In the genomic region with DNA sequence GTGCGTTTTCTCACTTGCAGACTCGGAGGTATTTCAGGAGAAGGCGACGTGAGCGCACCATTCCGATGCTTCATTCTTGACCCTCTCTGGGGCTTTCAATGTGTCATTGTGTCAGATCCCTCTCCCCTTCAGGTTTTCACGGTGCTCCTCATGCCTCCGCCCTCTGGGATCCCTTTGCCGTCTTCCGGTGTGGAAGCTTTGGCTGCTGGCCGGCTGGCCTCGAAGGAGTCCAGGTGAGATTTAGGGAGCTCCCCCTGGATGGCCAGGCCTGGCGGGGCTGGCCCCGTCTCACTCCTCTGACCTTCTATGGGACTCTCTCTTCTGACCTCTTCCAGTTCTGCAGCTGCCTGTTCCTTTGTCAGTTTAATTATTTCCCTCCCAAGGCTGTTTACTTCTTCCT, we compare ENCODE assay signal across 25 cellular contexts. TPM values are rescaled to one million over a fixed set of nuclear protein-coding genes. Genes with fewer than 3 reads are reported as not detected.
"Had no signal": no experiment of that assay in that cellular context is flagged by ENCODE, and none has a peak within 500 bp of the region (broad histone marks: within the 10 kb centered on the region; RNA-seq: fewer than 3 reads in every experiment).

No MANE protein-coding gene starts in this region.

- H3K9me2 ChIP-seq: SK-N-SH had no signal

- H3K27me3 ChIP-seq: MG63 had no signal

- H3K27ac ChIP-seq: RWPE1 had no signal

- H3K9me3 ChIP-seq: MG63, SK-N-SH had no signal

- DNase-seq: IMR-90, Karpas-422, KG1, MG63, NCI-H1048, NCI-H1105, NCI-H1417, NCI-H1436 treated with DMSO at 0.1 percent for 48 hours, NCI-H1694, NCI-H187 treated with DMSO at 0.1 percent for 48 hours, NCI-H2029 treated with DMSO at 0.1 percent for 48 hours, NCI-H2171 treated with DMSO at 0.1 percent for 48 hours, NCI-H446, NCI-H510A, NCI-H524 treated with DMSO at 0.1 percent for 48 hours, NCI-H69, NCI-H774, SHP77, SK-N-SH, SW 1271 had no signal

- ATAC-seq: HepG2, Panc1 had no signal

- H3K36me3 ChIP-seq: MG63 had no signal

- H3K9ac ChIP-seq: SK-N-SH had no signal

- H3K4me3 ChIP-seq: MG63 had no signal

- H3K4me2 ChIP-seq: SK-N-SH had no signal

RNA-seq across cellular contexts. Expression of a gene that starts 12.9 kb away (rescaled TPM):
- total RNA-seq: HepG2, HT1080, SK-MEL-5 had no signal
